14 cellular contexts compared by ENCODE assay signal in genomic region chr13:98524391-98524790, GRCh38. TPM values are rescaled to one million over a fixed set of nuclear protein-coding genes. Genes with fewer than 3 reads are reported as not detected.
DNase-seq lines count a peak whose midpoint lies in the region; ATAC-seq and TF ChIP-seq lines count a peak whose summit lies in the region.
"Had no signal": no experiment of that assay in that cellular context is flagged by ENCODE, and none has a peak within 500 bp of the region (broad histone marks: within the 10 kb centered on the region; RNA-seq: fewer than 3 reads in every experiment).

No MANE protein-coding gene starts in this region.

- H3K27ac Mint-ChIP-seq in activated CD4-positive, alpha-beta T cell treated with anti-CD3 and anti-CD28 coated beads, Interleukin-2, amount 10 ng/mL, durations not matched to agents 7 days and 5 days, result peak overlapping the region; percentile 19
- peak overlapping the region; percentile 63 for H3K27ac Mint-ChIP-seq in neural progenitor cell
- H3K27ac Mint-ChIP-seq: progenitor cell of endocrine pancreas had no signal

- POLR2A ChIA-PET in activated CD4-positive, alpha-beta T cell treated with anti-CD3 and anti-CD28 coated beads, Interleukin-2, amount 10 ng/mL, durations not matched to agents 7 days and 5 days (lab: Charles Lee), result no interaction called here

- H3K4me2 ChIP-seq in neural progenitor cell, result peak overlapping the region; percentile 39

- no peak overlapping the region for H3K4me3 ChIP-seq in astrocyte of the spinal cord (ENCODE audit: low read depth, low read length)
- H3K4me3 ChIP-seq in neural progenitor cell, result no peak overlapping the region
- H3K4me3 ChIP-seq: spleen, vagina had no signal

- H3K27ac ChIP-seq in neural progenitor cell (no peak overlapping the region), foreskin keratinocyte (no peak overlapping the region)

- no peak overlapping the region for H3K4me3 Mint-ChIP-seq in activated CD4-positive, alpha-beta T cell treated with anti-CD3 and anti-CD28 coated beads, Interleukin-2, amount 10 ng/mL, durations not matched to agents 7 days and 5 days
- no peak overlapping the region for H3K4me3 Mint-ChIP-seq in neural progenitor cell

- in situ Hi-C loops in astrocyte of the spinal cord (cut with HindIII; ENCODE audit: low sequenced_read_pairs), result no loop called here

- H4K20me1 ChIP-seq in neural progenitor cell (ENCODE audit: low read depth), result peaks cover 100% of the 10 kb centered on the region

- no peaks in the 10 kb centered on the region for H3K9me3 ChIP-seq in neural progenitor cell (ENCODE audit: low read depth)
- H3K9me3 ChIP-seq: spleen, vagina had no signal

- TF ChIP-seq CTCF in astrocyte of the spinal cord (IDR thresholded peaks at IDR 0.05; ENCODE audit: low read depth, low read length) (no peak), neural progenitor cell (IDR thresholded peaks at IDR 0.05) (no peak), foreskin keratinocyte (conservative IDR thresholded peaks at IDR 0.05) (no peak)

- no peaks in the 10 kb centered on the region for H3K9me3 Mint-ChIP-seq in activated CD4-positive, alpha-beta T cell treated with anti-CD3 and anti-CD28 coated beads, Interleukin-2, amount 10 ng/mL, durations not matched to agents 7 days and 5 days
- peaks cover 13% of the 10 kb centered on the region for H3K9me3 Mint-ChIP-seq in neural progenitor cell
- H3K9me3 Mint-ChIP-seq: stimulated activated naive CD8-positive, alpha-beta T cell treated with anti-CD3 and anti-CD28 coated beads, Interleukin-15, amount 100 ng/mL, for 72 hours had no signal

- H3F3A ChIP-seq in neural progenitor cell (ENCODE audit: low read depth), result no peaks in the 10 kb centered on the region

- peak; percentile 48 for ATAC-seq in HG03354 (IDR thresholded peaks at IDR 0.05; ENCODE audit: poor library complexity, severe bottlenecking, unreplicated experiment)
- no peak for ATAC-seq in foreskin keratinocyte
- ATAC-seq: Right ventricle myocardium inferior; stimulated activated naive CD8-positive, alpha-beta T cell treated with anti-CD3 and anti-CD28 coated beads, Interleukin-15, amount 100 ng/mL, for 72 hours had no signal

- H3K36me3 Mint-ChIP-seq in activated CD4-positive, alpha-beta T cell treated with anti-CD3 and anti-CD28 coated beads, Interleukin-2, amount 10 ng/mL, durations not matched to agents 7 days and 5 days (ENCODE audit: low read depth), result peaks cover 5% of the 10 kb centered on the region
- peaks cover 26% of the 10 kb centered on the region for H3K36me3 Mint-ChIP-seq in neural progenitor cell

- H3K4me1 ChIP-seq in neural progenitor cell (peaks cover 35% of the 10 kb centered on the region), foreskin keratinocyte (no peaks in the 10 kb centered on the region)

- CTCF ChIA-PET in activated CD4-positive, alpha-beta T cell treated with anti-CD3 and anti-CD28 coated beads, Interleukin-2, amount 10 ng/mL, durations not matched to agents 7 days and 5 days (lab: Charles Lee), result interaction anchor here (0.6 kb wide), 1 partner anchor 15 kb away, joined by 3 read pairs; no protein-coding TSS in a partner anchor

- peaks cover 100% of the 10 kb centered on the region for H3K79me2 ChIP-seq in neural progenitor cell (ENCODE audit: low read depth)

- H3K27me3 Mint-ChIP-seq in activated CD4-positive, alpha-beta T cell treated with anti-CD3 and anti-CD28 coated beads, Interleukin-2, amount 10 ng/mL, durations not matched to agents 7 days and 5 days, result no peaks in the 10 kb centered on the region
- peaks cover 2% of the 10 kb centered on the region for H3K27me3 Mint-ChIP-seq in neural progenitor cell (ENCODE audit: insufficient read depth, low read depth)
- H3K27me3 Mint-ChIP-seq: progenitor cell of endocrine pancreas; stimulated activated naive CD8-positive, alpha-beta T cell treated with anti-CD3 and anti-CD28 coated beads, Interleukin-15, amount 100 ng/mL, for 72 hours had no signal

- no peaks in the 10 kb centered on the region for H3K36me3 ChIP-seq in neural progenitor cell
- H3K36me3 ChIP-seq: vagina had no signal

- H3K27me3 ChIP-seq in neural progenitor cell (no peaks in the 10 kb centered on the region), foreskin keratinocyte (no peaks in the 10 kb centered on the region)
- H3K27me3 ChIP-seq: spleen, vagina had no signal

- DNase-seq in activated CD4-positive, alpha-beta T cell treated with anti-CD3 and anti-CD28 coated beads, Interleukin-2, amount 10 ng/mL, durations not matched to agents 7 days and 5 days, result no peak
- no peak for DNase-seq in activated CD4-positive, alpha-beta T cell treated with anti-CD3 and anti-CD28 coated beads for 1 hour
- DNase-seq in astrocyte of the spinal cord (ENCODE audit: low read depth, low spot score) (peak; percentile 60), neural progenitor cell (ENCODE audit: low spot score) (no peak), foreskin keratinocyte (no peak), HK-2 (ENCODE audit: unreplicated experiment) (no peak), NCI-H1092 treated with DMSO at 0.1 percent for 48 hours (lab: John Stamatoyannopoulos, UW) (no peak)
- DNase-seq: activated gamma-delta T cell treated with Interleukin-2 at 50 U/mL for 16 hours; spleen; stimulated activated naive CD8-positive, alpha-beta T cell treated with anti-CD3 and anti-CD28 coated beads, Interleukin-15, amount 100 ng/mL, for 72 hours had no signal

- peaks cover 84% of the 10 kb centered on the region for H3K4me1 Mint-ChIP-seq in activated CD4-positive, alpha-beta T cell treated with anti-CD3 and anti-CD28 coated beads, Interleukin-2, amount 10 ng/mL, durations not matched to agents 7 days and 5 days
- H3K4me1 Mint-ChIP-seq in neural progenitor cell, result peaks cover 74% of the 10 kb centered on the region

- H2AFZ ChIP-seq in neural progenitor cell (replicated peaks), result no peak overlapping the region

- no peak overlapping the region for H3K9ac ChIP-seq in neural progenitor cell

RNA-seq across cellular contexts. Expression of gene STK24, which starts 52.5 kb away (rescaled TPM):
- 100 to 1,000 TPM; 160 to 170 TPM for total RNA-seq in activated CD4-positive, alpha-beta T cell treated with anti-CD3 and anti-CD28 coated beads, Interleukin-2, amount 10 ng/mL, durations not matched to agents 7 days and 5 days
- total RNA-seq in neural progenitor cell (ENCODE audit: low replicate concordance) (144 and 330 TPM in 2 replicates), foreskin keratinocyte (123 and 130 TPM in 2 replicates)
- 93.2 and 103 TPM in 2 replicates for polyA plus RNA-seq in foreskin keratinocyte
